13 cellular contexts compared by ENCODE assay signal in the genomic region with DNA sequence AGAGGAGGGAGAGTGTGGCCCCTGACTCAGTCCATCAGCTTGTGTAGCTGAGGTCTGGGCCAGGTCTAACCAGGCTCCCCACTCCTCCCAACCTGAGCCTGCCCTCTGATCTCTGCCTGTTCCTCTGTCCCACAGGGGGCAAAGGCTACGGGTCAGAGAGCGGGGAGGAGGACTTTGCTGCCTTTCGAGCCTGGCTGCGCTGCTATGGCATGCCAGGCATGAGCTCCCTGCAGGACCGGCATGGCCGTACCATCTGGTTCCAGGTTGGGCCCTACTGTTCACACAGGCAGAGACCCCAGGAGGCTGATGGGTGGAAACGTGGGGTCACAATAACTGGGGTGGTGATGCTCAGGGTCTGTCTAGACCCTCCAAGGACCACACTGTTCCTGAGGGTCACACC. TPM values are rescaled to one million over a fixed set of nuclear protein-coding genes. Genes with fewer than 3 reads are reported as not detected.
DNase-seq lines count a peak whose midpoint lies in the region; ATAC-seq and TF ChIP-seq lines count a peak whose summit lies in the region.
"Had no signal": no experiment of that assay in that cellular context is flagged by ENCODE, and none has a peak within 500 bp of the region (broad histone marks: within the 10 kb centered on the region; RNA-seq: fewer than 3 reads in every experiment).

No MANE protein-coding gene starts in this region.

- no peak overlapping the region for H3K4me3 ChIP-seq in CD4-positive, CD25-positive, alpha-beta regulatory T cell (ENCODE audit: low read depth, low read length)
- H3K4me3 ChIP-seq in H7 (ENCODE audit: insufficient read depth, low read depth, low read length) = no peak overlapping the region
- H3K4me3 ChIP-seq in naive thymus-derived CD4-positive, alpha-beta T cell (ENCODE audit: low read length) = no peak overlapping the region
- H3K4me3 ChIP-seq: SK-N-MC had no signal

- peaks cover 0 to 11% (median 4%) of the 10 kb centered on the region in 7 donors for H3K9me3 Mint-ChIP-seq in CD4-positive, CD25-positive, alpha-beta regulatory T cell
- no peaks in the 10 kb centered on the region for H3K9me3 Mint-ChIP-seq in endothelial cell (ENCODE audit: unreplicated experiment)
- peaks cover 0 to 19% (median 7%) of the 10 kb centered on the region in 11 donors for H3K9me3 Mint-ChIP-seq in naive thymus-derived CD4-positive, alpha-beta T cell
- H3K9me3 Mint-ChIP-seq in activated CD4-positive, alpha-beta T cell treated with anti-CD3 and anti-CD28 coated beads, Interleukin-2, amount 10 ng/mL, durations not matched to agents 24 days and 14 days = peaks cover 8% of the 10 kb centered on the region
- H3K9me3 Mint-ChIP-seq: H9 had no signal

- intact Hi-C loops in naive thymus-derived CD4-positive, alpha-beta T cell (cut with micrococcal nuclease) = no loop called here
- intact Hi-C loops in activated CD4-positive, alpha-beta T cell treated with anti-CD3 and anti-CD28 coated beads, Interleukin-2, amount 10 ng/mL, durations not matched to agents 24 days and 14 days (cut with micrococcal nuclease) = no loop called here

- TF ChIP-seq CTCF in endothelial cell (IDR thresholded peaks at IDR 0.05; ENCODE audit: unreplicated experiment) = no peak

- no peak overlapping the region for H3K4me3 Mint-ChIP-seq in CD4-positive, CD25-positive, alpha-beta regulatory T cell
- H3K4me3 Mint-ChIP-seq in endothelial cell (ENCODE audit: unreplicated experiment) = no peak overlapping the region
- no peak overlapping the region for H3K4me3 Mint-ChIP-seq in naive thymus-derived CD4-positive, alpha-beta T cell
- H3K4me3 Mint-ChIP-seq in activated CD4-positive, alpha-beta T cell treated with anti-CD3 and anti-CD28 coated beads, Interleukin-2, amount 10 ng/mL, durations not matched to agents 24 days and 14 days = no peak overlapping the region
- H3K4me3 Mint-ChIP-seq: H9 had no signal

- CTCF ChIA-PET in naive thymus-derived CD4-positive, alpha-beta T cell (lab: Charles Lee) = interaction anchor here (0.6 to 1.1 kb wide), 4 partner anchors 14 to 289 kb away, joined by 4 to 5 read pairs (median 5); no protein-coding TSS in a partner anchor

- H3K4me1 ChIP-seq in CD4-positive, CD25-positive, alpha-beta regulatory T cell (ENCODE audit: control insufficient read depth, insufficient read depth, low read length, poor library complexity, severe bottlenecking) = peaks cover 16% of the 10 kb centered on the region
- peaks cover 19 to 21% of the 10 kb centered on the region in 2 donors for H3K4me1 ChIP-seq in naive thymus-derived CD4-positive, alpha-beta T cell (ENCODE audit: control insufficient read depth in 2 of 2, insufficient read depth in 2 of 2, low read length in 2 of 2)

- no peak for ATAC-seq in CD4-positive, CD25-positive, alpha-beta regulatory T cell (ENCODE audit: low read depth in 2 of 2)
- ATAC-seq in naive thymus-derived CD4-positive, alpha-beta T cell = no peak
- ATAC-seq in GM18861 (IDR thresholded peaks at IDR 0.05; ENCODE audit: unreplicated experiment) (no peak), HG02610 (IDR thresholded peaks at IDR 0.05; ENCODE audit: unreplicated experiment) (no peak)

- peaks cover 17% of the 10 kb centered on the region for H3K36me3 ChIP-seq in CD4-positive, CD25-positive, alpha-beta regulatory T cell (ENCODE audit: control insufficient read depth, insufficient read depth, low read length)
- H3K36me3 ChIP-seq in H7 (replicated peaks; ENCODE audit: control insufficient read depth, insufficient read depth, low read length) = peaks cover 7% of the 10 kb centered on the region
- peaks cover 0 to 25% (median 6%) of the 10 kb centered on the region in 3 experiments for H3K36me3 ChIP-seq in naive thymus-derived CD4-positive, alpha-beta T cell (ENCODE audit: control insufficient read depth in 2 of 3, insufficient read depth in 3 of 3, low read length in 3 of 3)

- no peak overlapping the region for H3K27ac ChIP-seq in CD4-positive, CD25-positive, alpha-beta regulatory T cell (ENCODE audit: insufficient read depth, low read length, poor library complexity, severe bottlenecking)
- H3K27ac ChIP-seq in naive thymus-derived CD4-positive, alpha-beta T cell (ENCODE audit: low read depth, low read length) = no peak overlapping the region
- H3K27ac ChIP-seq: SK-N-MC had no signal

- peaks cover 6% of the 10 kb centered on the region for H3K27me3 Mint-ChIP-seq in CD4-positive, CD25-positive, alpha-beta regulatory T cell
- H3K27me3 Mint-ChIP-seq in endothelial cell (ENCODE audit: unreplicated experiment) = peaks cover 11% of the 10 kb centered on the region
- H3K27me3 Mint-ChIP-seq in naive thymus-derived CD4-positive, alpha-beta T cell = peaks cover 0 to 4% (median 0%) of the 10 kb centered on the region in 5 donors
- H3K27me3 Mint-ChIP-seq in activated CD4-positive, alpha-beta T cell treated with anti-CD3 and anti-CD28 coated beads, Interleukin-2, amount 10 ng/mL, durations not matched to agents 24 days and 14 days = no peaks in the 10 kb centered on the region

- H3K27ac Mint-ChIP-seq in CD4-positive, CD25-positive, alpha-beta regulatory T cell = peak overlapping the region in 2 of 3 donors; percentile 59 to 96
- peak overlapping the region; percentile 13 for H3K27ac Mint-ChIP-seq in endothelial cell (ENCODE audit: unreplicated experiment)
- peak overlapping the region in 5 of 9 donors; percentile 0 to 97 (median 51) for H3K27ac Mint-ChIP-seq in naive thymus-derived CD4-positive, alpha-beta T cell
- H3K27ac Mint-ChIP-seq in activated CD4-positive, alpha-beta T cell treated with anti-CD3 and anti-CD28 coated beads, Interleukin-2, amount 10 ng/mL, durations not matched to agents 24 days and 14 days = no peak overlapping the region
- H3K27ac Mint-ChIP-seq: H9 had no signal

- peaks cover 0 to 13% of the 10 kb centered on the region in 2 experiments for H3K9me3 ChIP-seq in CD4-positive, CD25-positive, alpha-beta regulatory T cell (ENCODE audit: control insufficient read depth in 2 of 2, low read length in 2 of 2)
- peaks cover 0 to 14% (median 0%) of the 10 kb centered on the region in 3 experiments for H3K9me3 ChIP-seq in naive thymus-derived CD4-positive, alpha-beta T cell (ENCODE audit: control insufficient read depth in 2 of 3, low read length in 3 of 3)

- H3K4me1 Mint-ChIP-seq in CD4-positive, CD25-positive, alpha-beta regulatory T cell = peaks cover 4 to 27% (median 12%) of the 10 kb centered on the region in 4 donors
- H3K4me1 Mint-ChIP-seq in endothelial cell (ENCODE audit: unreplicated experiment) = peaks cover 2% of the 10 kb centered on the region
- peaks cover 8 to 28% (median 21%) of the 10 kb centered on the region in 7 donors for H3K4me1 Mint-ChIP-seq in naive thymus-derived CD4-positive, alpha-beta T cell
- peaks cover 15% of the 10 kb centered on the region for H3K4me1 Mint-ChIP-seq in activated CD4-positive, alpha-beta T cell treated with anti-CD3 and anti-CD28 coated beads, Interleukin-2, amount 10 ng/mL, durations not matched to agents 24 days and 14 days

- peaks cover 4% of the 10 kb centered on the region for H3K36me3 Mint-ChIP-seq in CD4-positive, CD25-positive, alpha-beta regulatory T cell
- H3K36me3 Mint-ChIP-seq in endothelial cell (ENCODE audit: low read depth, unreplicated experiment) = peaks cover 17% of the 10 kb centered on the region
- H3K36me3 Mint-ChIP-seq in naive thymus-derived CD4-positive, alpha-beta T cell = peaks cover 0 to 34% (median 4%) of the 10 kb centered on the region in 5 donors
- H3K36me3 Mint-ChIP-seq in activated CD4-positive, alpha-beta T cell treated with anti-CD3 and anti-CD28 coated beads, Interleukin-2, amount 10 ng/mL, durations not matched to agents 24 days and 14 days (ENCODE audit: low read depth) = peaks cover 33% of the 10 kb centered on the region

- POLR2A ChIA-PET in naive thymus-derived CD4-positive, alpha-beta T cell (lab: Charles Lee) = interaction anchor here (1.4 to 3.6 kb wide), 3 partner anchors 9 to 272 kb away, joined by 3 to 34 read pairs (median 4); a partner anchor contains a TSS

- DNase-seq in CD4-positive, CD25-positive, alpha-beta regulatory T cell = no peak
- DNase-seq in H7 (peak; percentile 44), endothelial cell (ENCODE audit: low spot score) (no peak)
- no peak for DNase-seq in naive thymus-derived CD4-positive, alpha-beta T cell
- DNase-seq in activated CD4-positive, alpha-beta T cell treated with anti-CD3 and anti-CD28 coated beads, Interleukin-2, amount 10 ng/mL, durations not matched to agents 24 days and 14 days = no peak
- DNase-seq: GF-D8, H9, NCI-H1417, NCI-H2029, NCI-H526 had no signal

- H3K27me3 ChIP-seq in CD4-positive, CD25-positive, alpha-beta regulatory T cell (ENCODE audit: control insufficient read depth, insufficient read depth, low read length) = no peaks in the 10 kb centered on the region
- H3K27me3 ChIP-seq in H7 (ENCODE audit: control insufficient read depth, insufficient read depth, low read length) = peaks cover 5% of the 10 kb centered on the region
- H3K27me3 ChIP-seq in naive thymus-derived CD4-positive, alpha-beta T cell (ENCODE audit: control insufficient read depth in 2 of 2, insufficient read depth in 2 of 2, low read length in 2 of 2) = no peaks in the 10 kb centered on the region

RNA-seq across cellular contexts. Expression of a gene that starts 6.8 kb away (rescaled TPM):
- 23.7 TPM for total RNA-seq in CD4-positive, CD25-positive, alpha-beta regulatory T cell
- polyA plus RNA-seq in CD4-positive, CD25-positive, alpha-beta regulatory T cell = 1 to 10 TPM; 1.1 to 3.4 (median 1.4) TPM
- total RNA-seq in H7 (2014; rRNA removed; shearing (Covaris generic)) = 14.7 and 23.8 TPM in 2 replicates
- 149 TPM for total RNA-seq in endothelial cell (ENCODE audit: unreplicated experiment)
- total RNA-seq in naive thymus-derived CD4-positive, alpha-beta T cell = 10 to 100 TPM in 4 of 5 experiments, 1 to 10 TPM in 1; 8.9 to 49.9 (median 18.5) TPM
- polyA plus RNA-seq in naive thymus-derived CD4-positive, alpha-beta T cell = 1 to 10 TPM; 1.7 to 3.1 TPM
- 3.7 and 4.7 TPM in 2 replicates for total RNA-seq in activated CD4-positive, alpha-beta T cell treated with anti-CD3 and anti-CD28 coated beads, Interleukin-2, amount 10 ng/mL, durations not matched to agents 24 days and 14 days

RNA-seq across cellular contexts. Expression of a gene that starts 14.8 kb away (rescaled TPM):
- total RNA-seq in CD4-positive, CD25-positive, alpha-beta regulatory T cell = 353 TPM
- 10 to 100 TPM; 21.4 to 32.9 (median 30.6) TPM for polyA plus RNA-seq in CD4-positive, CD25-positive, alpha-beta regulatory T cell
- total RNA-seq in H7 (2014; rRNA removed; shearing (Covaris generic)) = 79.8 and 118 TPM in 2 replicates
- total RNA-seq in endothelial cell (ENCODE audit: unreplicated experiment) = 237 TPM
- 100 to 1,000 TPM; 298 to 557 (median 451) TPM for total RNA-seq in naive thymus-derived CD4-positive, alpha-beta T cell
- 10 to 100 TPM; 26.7 to 44.9 TPM for polyA plus RNA-seq in naive thymus-derived CD4-positive, alpha-beta T cell
- total RNA-seq in activated CD4-positive, alpha-beta T cell treated with anti-CD3 and anti-CD28 coated beads, Interleukin-2, amount 10 ng/mL, durations not matched to agents 24 days and 14 days = 232 and 255 TPM in 2 replicates

RNA-seq across cellular contexts. Expression of a gene that starts 17.7 kb away (rescaled TPM):
- total RNA-seq in CD4-positive, CD25-positive, alpha-beta regulatory T cell = 30.3 TPM
- 10 to 100 TPM; 44.7 to 68.1 (median 56.6) TPM for polyA plus RNA-seq in CD4-positive, CD25-positive, alpha-beta regulatory T cell
- total RNA-seq in H7 (2014; rRNA removed; shearing (Covaris generic)) = 125 and 169 TPM in 2 replicates
- total RNA-seq in endothelial cell (ENCODE audit: unreplicated experiment) = 165 TPM
- total RNA-seq in naive thymus-derived CD4-positive, alpha-beta T cell = 10 to 100 TPM; 23.4 to 84.2 (median 26.3) TPM
- 10 to 100 TPM; 30.2 to 37.5 TPM for polyA plus RNA-seq in naive thymus-derived CD4-positive, alpha-beta T cell
- 79.5 and 86.7 TPM in 2 replicates for total RNA-seq in activated CD4-positive, alpha-beta T cell treated with anti-CD3 and anti-CD28 coated beads, Interleukin-2, amount 10 ng/mL, durations not matched to agents 24 days and 14 days
